ENCODE assay signal across 21 cellular contexts in the genomic region with DNA sequence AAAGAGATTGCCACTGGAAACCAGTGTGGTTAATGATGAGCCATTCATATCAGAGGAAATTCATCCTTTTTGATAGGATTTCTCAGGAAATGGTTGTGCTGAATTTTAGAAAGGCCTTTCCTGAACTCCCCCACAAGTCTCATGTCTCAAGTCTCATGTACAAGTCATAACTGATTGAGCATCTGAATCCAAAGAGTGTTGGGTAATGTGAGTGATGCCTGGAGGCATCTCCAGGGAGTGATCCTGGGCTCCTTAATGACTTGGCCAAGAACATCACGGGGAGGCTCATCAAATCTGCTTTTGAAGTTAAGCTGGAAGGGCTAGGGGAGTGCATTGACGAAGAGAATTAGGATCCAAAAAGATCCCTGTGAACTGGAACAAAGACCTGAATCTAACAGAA.
DNase-seq lines count a peak whose midpoint lies in the region; ATAC-seq, FAIRE-seq and TF ChIP-seq lines count a peak whose summit lies in the region.
"Had no signal": no experiment of that assay in that cellular context is flagged by ENCODE, and none has a peak within 500 bp of the region (broad histone marks: within the 10 kb centered on the region; RNA-seq: fewer than 3 reads in every experiment).

No MANE protein-coding gene starts in this region.

- no peaks in the 10 kb centered on the region for H3K36me3 ChIP-seq in bronchial epithelial cell (ENCODE audit: control insufficient read depth, insufficient read depth, low read length)

- H3K36me3 Mint-ChIP-seq in nephron progenitor cell (ENCODE audit: low read depth) (no peaks in the 10 kb centered on the region), Calu3 (ENCODE audit: insufficient read depth, unreplicated experiment) (no peaks in the 10 kb centered on the region)
- H3K36me3 Mint-ChIP-seq: CD4-positive, alpha-beta memory T cell had no signal

- no peak for FAIRE-seq in bronchial epithelial cell (lab: Jason Lieb, UNC)
- FAIRE-seq: GM12878, GM19239, H1 had no signal

- DNase-seq in NCI-H69 (lab: John Stamatoyannopoulos, UW) (peak; percentile 47), bronchial epithelial cell (ENCODE audit: low read depth) (peak; percentile 8), nephron progenitor cell (no peak), sciatic nerve (ENCODE audit: low spot score) (no peak), Calu3 (no peak), foreskin fibroblast (no peak), SHP77 treated with DMSO at 0.1 percent for 48 hours (lab: John Stamatoyannopoulos, UW) (no peak)
- DNase-seq: C1 segment of cervical spinal cord; CD4-positive, alpha-beta memory T cell; COR-L47; DMS153; DMS79; EL; GDM1; GM23248; H7; HCEC 1CT had no signal

- H3K27me3 ChIP-seq in bronchial epithelial cell (ENCODE audit: control insufficient read depth, insufficient read depth, low read length), result peaks cover 2% of the 10 kb centered on the region

- H3K4me3 ChIP-seq in bronchial epithelial cell (ENCODE audit: low read depth, low read length) (no peak overlapping the region), foreskin fibroblast (ENCODE audit: low read depth in 1 of 2, low read length in 2 of 2) (no peak overlapping the region)
- H3K4me3 ChIP-seq: GM12878, GM23248 had no signal

- no peaks in the 10 kb centered on the region for H3K9me3 Mint-ChIP-seq in nephron progenitor cell
- no peaks in the 10 kb centered on the region for H3K9me3 Mint-ChIP-seq in Calu3 (ENCODE audit: low read depth, unreplicated experiment)
- H3K9me3 Mint-ChIP-seq: CD4-positive, alpha-beta memory T cell had no signal

- H3K27me3 Mint-ChIP-seq in nephron progenitor cell (ENCODE audit: low read depth, poor library complexity) (no peaks in the 10 kb centered on the region), Calu3 (ENCODE audit: unreplicated experiment) (peaks cover 96% of the 10 kb centered on the region)

- intact Hi-C loops in sciatic nerve (cut with DNase I) (no loop called here), Calu3 (cut with micrococcal nuclease; ENCODE audit: unreplicated experiment) (no loop called here)

- H3K4me3 Mint-ChIP-seq in nephron progenitor cell (no peak overlapping the region), Calu3 (ENCODE audit: low read depth, unreplicated experiment) (no peak overlapping the region)
- H3K4me3 Mint-ChIP-seq: CD4-positive, alpha-beta memory T cell had no signal

- no TSS peak for BruUV-seq in Calu3 (replicated peaks; lab: Mats Ljungman, UMichigan)

- H3K27ac Mint-ChIP-seq in nephron progenitor cell, result peak overlapping the region; percentile 9
- no peak overlapping the region for H3K27ac Mint-ChIP-seq in Calu3 (ENCODE audit: unreplicated experiment)
- H3K27ac Mint-ChIP-seq: CD4-positive, alpha-beta memory T cell had no signal

- TF ChIP-seq CTCF in bronchial epithelial cell (IDR thresholded peaks at IDR 0.05; ENCODE audit: insufficient read depth, low read length, severe bottlenecking), result no peak
- no peak for TF ChIP-seq CTCF in nephron progenitor cell (IDR thresholded peaks at IDR 0.05)
- TF ChIP-seq CTCF in Calu3 (IDR thresholded peaks at IDR 0.05; ENCODE audit: unreplicated experiment), result no peak
- TF ChIP-seq CTCF in foreskin fibroblast (IDR thresholded peaks at IDR 0.05; ENCODE audit: low read depth, low read length), result no peak

- peak; percentile 28 for ATAC-seq in sciatic nerve
- no peak for ATAC-seq in HG03378 (IDR thresholded peaks at IDR 0.05; ENCODE audit: unreplicated experiment)
- ATAC-seq: GM12878 had no signal

- CTCF ChIA-PET in Calu3 (lab: Charles Lee), result no interaction called here

- H3K4me1 Mint-ChIP-seq in nephron progenitor cell (peaks cover 10% of the 10 kb centered on the region), Calu3 (ENCODE audit: low read depth, unreplicated experiment) (no peaks in the 10 kb centered on the region)
- H3K4me1 Mint-ChIP-seq: CD4-positive, alpha-beta memory T cell had no signal

Comparison
In these comparisons a context has a peak if more than half of its experiments do, and no peak if none do; other contexts are left out.
1. DNase-seq: peak in NCI-H69 (single experiment) and bronchial epithelial cell (single experiment); none in nephron progenitor cell (single experiment), sciatic nerve (single experiment), Calu3 (single experiment), foreskin fibroblast (0 of 2) and SHP77 treated with DMSO at 0.1 percent for 48 hours (single experiment).